1 cellular context compared by ENCODE assay signal in the genomic region with DNA sequence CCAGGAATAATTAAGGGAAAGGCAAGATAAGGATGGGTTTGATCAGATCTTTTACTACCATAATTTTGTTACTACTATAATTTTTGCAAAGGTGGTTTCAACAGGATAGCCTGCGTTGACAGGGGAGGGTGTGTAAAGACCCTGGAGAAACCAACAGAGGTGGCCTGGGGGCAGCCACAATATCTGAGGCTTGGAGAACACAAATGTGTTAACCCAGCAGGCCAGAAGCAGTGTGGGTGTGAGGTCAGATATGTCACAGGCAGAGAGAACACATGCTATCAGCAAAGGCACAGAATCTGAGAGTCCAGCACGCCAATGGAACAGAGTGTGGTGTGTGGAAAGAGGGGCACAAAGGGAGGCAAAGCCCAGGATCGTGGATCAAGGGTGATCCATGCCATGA.
TF ChIP-seq lines count a peak whose summit lies in the region.

No MANE protein-coding gene starts in this region.

TF ChIP-seq in HEK293, 187 proteins besides CTCF, POLR2A, EP300 and RAD21 (continued from another document):
- TF ChIP-seq ZFHX2 (tag by site-specific recombination; conservative IDR thresholded peaks at IDR 0.05): no peak
TF ChIP-seq in HEK293: peak in this region for 0.
